1 cellular context compared by ENCODE assay signal in genomic region chr2:234847639-234848038, GRCh38.
A peak's percentile ranks its signal among the peaks of the same experiment; 100 is the strongest.
TF ChIP-seq lines count a peak whose summit lies in the region.

No MANE protein-coding gene starts in this region.

TF ChIP-seq in HepG2, 621 proteins besides CTCF, POLR2A, EP300 and RAD21 (continued from another document and continues in another):
- TF ChIP-seq SP4 (CRISPR knock-in tag; IDR thresholded peaks at IDR 0.05) (0 out of 2 replicates have a peak, but pooled peaks have one; percentile 39), ZNF512B (CRISPR knock-in tag; IDR thresholded peaks at IDR 0.05; ENCODE audit: borderline replicate concordance) (no peak), MEF2D (CRISPR knock-in tag; IDR thresholded peaks at IDR 0.05) (no peak), BORCS8-MEF2B (CRISPR knock-in tag; IDR thresholded peaks at IDR 0.05) (peak; percentile 58; the same call in 1 of the 2 replicates), BRD4 (CRISPR knock-in tag; IDR thresholded peaks at IDR 0.05) (0 out of 2 replicates have a peak, but pooled peaks have one; percentile 33), HDAC2 (CRISPR knock-in tag; IDR thresholded peaks at IDR 0.05) (0 out of 2 replicates have a peak, but pooled peaks have one; percentile 16), ZNF580 (CRISPR knock-in tag; IDR thresholded peaks at IDR 0.05; ENCODE audit: borderline replicate concordance, low read depth) (no peak), SMAD3 (CRISPR knock-in tag; IDR thresholded peaks at IDR 0.05) (no peak), ZBTB1 (CRISPR knock-in tag; IDR thresholded peaks at IDR 0.05; ENCODE audit: borderline replicate concordance) (no peak), ZNF766 (CRISPR knock-in tag; IDR thresholded peaks at IDR 0.05; ENCODE audit: borderline replicate concordance) (no peak), BCL3 (CRISPR knock-in tag; IDR thresholded peaks at IDR 0.05) (0 out of 2 replicates have a peak, but pooled peaks have one; percentile 21), TP53 (CRISPR knock-in tag; conservative IDR thresholded peaks at IDR 0.05) (no peak), ZBTB40 (IDR thresholded peaks at IDR 0.05) (no peak), ZBTB40 (CRISPR knock-in tag; IDR thresholded peaks at IDR 0.05) (0 out of 2 replicates have a peak, but pooled peaks have one; percentile 40), TBX2 (CRISPR knock-in tag; IDR thresholded peaks at IDR 0.05; ENCODE audit: borderline replicate concordance) (0 out of 2 replicates have a peak, but pooled peaks have one; percentile 30), ZBTB33 (CRISPR knock-in tag; IDR thresholded peaks at IDR 0.05) (no peak), EHMT2 (IDR thresholded peaks at IDR 0.05; ENCODE audit: borderline replicate concordance, low read depth, low read length) (no peak), ZNF720 (CRISPR knock-in tag; IDR thresholded peaks at IDR 0.05) (no peak), ATF7 (IDR thresholded peaks at IDR 0.05) (no peak), ATF7 (CRISPR knock-in tag; IDR thresholded peaks at IDR 0.05) (no peak), ZNF605 (CRISPR knock-in tag; IDR thresholded peaks at IDR 0.05) (0 out of 2 replicates have a peak, but pooled peaks have one; percentile 57), SRF (IDR thresholded peaks at IDR 0.05; ENCODE audit: low read depth, low read length) (no peak), CENPT (CRISPR knock-in tag; IDR thresholded peaks at IDR 0.05; ENCODE audit: low read depth) (no peak), ZGPAT (CRISPR knock-in tag; IDR thresholded peaks at IDR 0.05) (no peak), ZNF343 (CRISPR knock-in tag; IDR thresholded peaks at IDR 0.05) (no peak), ZNF615 (CRISPR knock-in tag; IDR thresholded peaks at IDR 0.05; ENCODE audit: borderline replicate concordance) (no peak), ZNF687 (CRISPR knock-in tag; IDR thresholded peaks at IDR 0.05) (peak; percentile 63), TERF1 (CRISPR knock-in tag; IDR thresholded peaks at IDR 0.05) (0 out of 2 replicates have a peak, but pooled peaks have one; percentile 40), PHF5A (CRISPR knock-in tag; IDR thresholded peaks at IDR 0.05; ENCODE audit: low read depth, unreplicated experiment) (no peak), ZNF512 (CRISPR knock-in tag; IDR thresholded peaks at IDR 0.05) (no peak), AHR (CRISPR knock-in tag; IDR thresholded peaks at IDR 0.05) (no peak), EED (CRISPR knock-in tag; IDR thresholded peaks at IDR 0.05) (peak; percentile 74), ZMYM3 (CRISPR knock-in tag; IDR thresholded peaks at IDR 0.05) (peak; percentile 95)
